Comparison of ENCODE assay signal across 13 cellular contexts in genomic region chr11:73156114-73156513, GRCh38. TPM values are rescaled to one million over a fixed set of nuclear protein-coding genes. Genes with fewer than 3 reads are reported as not detected.
DNase-seq lines count a peak whose midpoint lies in the region; ATAC-seq and TF ChIP-seq lines count a peak whose summit lies in the region.
"Had no signal": no experiment of that assay in that cellular context is flagged by ENCODE, and none has a peak within 500 bp of the region (broad histone marks: within the 10 kb centered on the region; RNA-seq: fewer than 3 reads in every experiment).

No MANE protein-coding gene starts in this region.

- peak overlapping the region; percentile 62 for H3K27ac Mint-ChIP-seq in chondrocyte (ENCODE audit: unreplicated experiment)
- peak overlapping the region; percentile 86 for H3K27ac Mint-ChIP-seq in stimulated activated memory B cell treated with anti-CD40 and anti-IgM and Interleukin-4, amounts not matched to agents 10 μg/mL and 1 μg/mL and 100 μg/mL, for 72 hours

- H3K4me1 ChIP-seq in heart right ventricle: peaks cover 6 to 74% (median 54%) of the 10 kb centered on the region in 9 donors
- H3K4me1 ChIP-seq: pancreas had no signal

- H3K4me3 Mint-ChIP-seq in chondrocyte (ENCODE audit: unreplicated experiment): no peak overlapping the region
- H3K4me3 Mint-ChIP-seq in stimulated activated memory B cell treated with anti-CD40 and anti-IgM and Interleukin-4, amounts not matched to agents 10 μg/mL and 1 μg/mL and 100 μg/mL, for 72 hours: no peak overlapping the region

- ATAC-seq in heart right ventricle: no peak
- no peak for ATAC-seq in Right ventricle myocardium inferior
- no peak for ATAC-seq in stimulated activated memory B cell treated with anti-CD40 and anti-IgM and Interleukin-4, amounts not matched to agents 10 μg/mL and 1 μg/mL and 100 μg/mL, for 72 hours
- no peak for ATAC-seq in GM18502 (IDR thresholded peaks at IDR 0.05; ENCODE audit: poor library complexity, unreplicated experiment)
- no peak for ATAC-seq in GM18868 (IDR thresholded peaks at IDR 0.05; ENCODE audit: unreplicated experiment)
- ATAC-seq: gastrocnemius medialis, pancreas had no signal

- 45 to 61% methylated on average over 1 of the region's 1 CpG for WGBS in heart right ventricle, 2 donors

- no peak overlapping the region for H3K4me3 ChIP-seq in heart right ventricle
- H3K4me3 ChIP-seq: gastrocnemius medialis, MG63, pancreas had no signal

- H3K9me3 Mint-ChIP-seq in chondrocyte (ENCODE audit: low read depth): no peaks in the 10 kb centered on the region
- H3K9me3 Mint-ChIP-seq in stimulated activated memory B cell treated with anti-CD40 and anti-IgM and Interleukin-4, amounts not matched to agents 10 μg/mL and 1 μg/mL and 100 μg/mL, for 72 hours: no peaks in the 10 kb centered on the region

- no peaks in the 10 kb centered on the region for H3K27me3 ChIP-seq in heart right ventricle
- H3K27me3 ChIP-seq: gastrocnemius medialis, MG63, pancreas had no signal

- H3K4me1 Mint-ChIP-seq in chondrocyte (ENCODE audit: low read depth): peaks cover 67% of the 10 kb centered on the region
- peaks cover 93% of the 10 kb centered on the region for H3K4me1 Mint-ChIP-seq in stimulated activated memory B cell treated with anti-CD40 and anti-IgM and Interleukin-4, amounts not matched to agents 10 μg/mL and 1 μg/mL and 100 μg/mL, for 72 hours

- intact Hi-C loops in heart right ventricle (cut with DNase I) (no loop called here), Right ventricle myocardium inferior (cut with DNase I) (no loop called here)

- TF ChIP-seq CTCF in heart right ventricle (IDR thresholded peaks at IDR 0.05) (no peak), chondrocyte (IDR thresholded peaks at IDR 0.05) (no peak)

- DNase-seq in heart right ventricle (no peak), Right ventricle myocardium inferior (ENCODE audit: missing footprints) (no peak), LHCN-M2 (ENCODE audit: low read depth) (peak; percentile 29), chondrocyte (ENCODE audit: low spot score) (no peak), EL (no peak)
- DNase-seq: activated naive CD4-positive, alpha-beta T cell treated with anti-CD3 and anti-CD28 coated beads, Interleukin-2, amount 50 U/mL, for 16 hours; MG63; NCI-H2081; pancreas had no signal

- no peaks in the 10 kb centered on the region for H3K36me3 Mint-ChIP-seq in chondrocyte (ENCODE audit: low read depth)
- no peaks in the 10 kb centered on the region for H3K36me3 Mint-ChIP-seq in stimulated activated memory B cell treated with anti-CD40 and anti-IgM and Interleukin-4, amounts not matched to agents 10 μg/mL and 1 μg/mL and 100 μg/mL, for 72 hours

- no peaks in the 10 kb centered on the region for H3K9me3 ChIP-seq in heart right ventricle
- H3K9me3 ChIP-seq: gastrocnemius medialis, MG63, pancreas had no signal

- H3K27me3 Mint-ChIP-seq in chondrocyte (ENCODE audit: low read depth): no peaks in the 10 kb centered on the region
- H3K27me3 Mint-ChIP-seq in stimulated activated memory B cell treated with anti-CD40 and anti-IgM and Interleukin-4, amounts not matched to agents 10 μg/mL and 1 μg/mL and 100 μg/mL, for 72 hours: no peaks in the 10 kb centered on the region

- no peaks in the 10 kb centered on the region for H3K36me3 ChIP-seq in heart right ventricle
- H3K36me3 ChIP-seq: gastrocnemius medialis, MG63, pancreas had no signal

- H3K27ac ChIP-seq in heart right ventricle: peak overlapping the region in 7 of 10 donors; percentile 84 to 89 (median 88)
- H3K27ac ChIP-seq: pancreas had no signal

RNA-seq across cellular contexts. Expression of gene FCHSD2, which starts 14.0 kb away (rescaled TPM):
- total RNA-seq in heart right ventricle (10 to 100 TPM; 28.1 to 48.4 (median 39.0) TPM), Right ventricle myocardium inferior (36.6 TPM), LHCN-M2 (2014; rRNA removed) (5.1 and 5.9 TPM in 2 replicates), chondrocyte (38.7 to 69.5 TPM (median 66.8 TPM) in 3 replicates)
- 10 to 100 TPM; 16.1 to 17.1 TPM for polyA plus RNA-seq in heart right ventricle
- polyA plus RNA-seq in LHCN-M2 (2012): 9.2 TPM
